9 cellular contexts compared by ENCODE assay signal in genomic region chr21:35046880-35047229, GRCh38. TPM values are rescaled to one million over a fixed set of nuclear protein-coding genes. Genes with fewer than 3 reads are reported as not detected.
A peak's percentile ranks its signal among the peaks of the same experiment; 100 is the strongest.
DNase-seq lines count a peak whose midpoint lies in the region; ATAC-seq and TF ChIP-seq lines count a peak whose summit lies in the region.
"Had no signal": no experiment of that assay in that cellular context is flagged by ENCODE, and none has a peak within 500 bp of the region (broad histone marks: within the 10 kb centered on the region; RNA-seq: fewer than 3 reads in every experiment).

No MANE protein-coding gene starts in this region.

- no peak for ATAC-seq in HG02588 (IDR thresholded peaks at IDR 0.05; ENCODE audit: unreplicated experiment)

- DNase-seq in GM23248, result peak; percentile 72
- peak; percentile 48 for DNase-seq in SW480 (ENCODE audit: low spot score)
- DNase-seq in fibroblast of lung (ENCODE audit: low read depth in 2 of 2), result peak in 1 of 2 donors; percentile 76
- no peak for DNase-seq in NCI-H82 (lab: John Stamatoyannopoulos, UW)
- no peak for DNase-seq in T-helper 9 cell
- DNase-seq in activated CD4-positive, alpha-beta T cell treated with anti-CD3 and anti-CD28 coated beads for 4 hours, result no peak

- H3K4me2 ChIP-seq in GM23248 (ENCODE audit: unreplicated experiment), result peak overlapping the region; percentile 71
- H3K4me2 ChIP-seq in fibroblast of lung (ENCODE audit: extremely low read depth, insufficient read depth, low read length), result peak overlapping the region; percentile 76

- H3K27ac ChIP-seq in GM23248 (peak overlapping the region; percentile 91), fibroblast of lung (ENCODE audit: insufficient read depth, low read length) (peak overlapping the region; percentile 77), skeletal muscle tissue (ENCODE audit: low read depth, low read length) (peak overlapping the region; percentile 34)

- in situ Hi-C loops in GM23248 (cut with MboI), result loop anchor here (10.0 to 25.0 kb wide), 2 partner anchors 152 to 790 kb away; no protein-coding TSS in a partner anchor

- H3K9ac ChIP-seq in GM23248, result peak overlapping the region; percentile 75
- H3K9ac ChIP-seq in fibroblast of lung (ENCODE audit: insufficient read depth, low read length), result no peak overlapping the region
- H3K9ac ChIP-seq in skeletal muscle tissue (ENCODE audit: low read depth in 1 of 3, low read length in 3 of 3), result peak overlapping the region; percentile 79 to 93 (median 81)

- H3K27me3 ChIP-seq in GM23248 (replicated peaks; ENCODE audit: insufficient read depth) (no peaks in the 10 kb centered on the region), fibroblast of lung (ENCODE audit: control insufficient read depth, insufficient read depth, low read length) (no peaks in the 10 kb centered on the region), skeletal muscle tissue (ENCODE audit: control insufficient read depth in 3 of 3, insufficient read depth in 3 of 3, low read length in 3 of 3) (no peaks in the 10 kb centered on the region)

- H3K79me2 ChIP-seq in GM23248 (ENCODE audit: insufficient read depth) (no peaks in the 10 kb centered on the region; the same call in 1 of the 2 replicates), fibroblast of lung (ENCODE audit: control insufficient read depth, insufficient read depth, low read length) (no peaks in the 10 kb centered on the region)

- H3K4me3 ChIP-seq in GM23248 (peak overlapping the region; percentile 47), fibroblast of lung (replicated peaks in 1 of 4; ENCODE audit: control extremely low read depth in 1 of 4, insufficient read depth in 1 of 4, low read depth in 3 of 4, low read length in 4 of 4) (peak overlapping the region in 3 of 4 experiments; percentile 33 to 56 (median 46)), skeletal muscle tissue (ENCODE audit: low read length in 3 of 3) (peak overlapping the region; percentile 63 to 77 (median 73))
- H3K4me3 ChIP-seq: HAP-1 had no signal

- H4K20me1 ChIP-seq in GM23248 (ENCODE audit: insufficient read depth) (no peaks in the 10 kb centered on the region), fibroblast of lung (ENCODE audit: control insufficient read depth, extremely low read depth, insufficient read depth, low read length) (no peaks in the 10 kb centered on the region)

- H2AFZ ChIP-seq in GM23248 (peak overlapping the region; percentile 30), fibroblast of lung (ENCODE audit: low read length) (peak overlapping the region; percentile 11)

- WGBS in GM23248 (ENCODE audit: low coverage in 1 of 2, low lambda C conversion rate in 2 of 2, missing lambda C conversion rate in 2 of 2), 2 experiments, result 37 to 38% methylated on average over 8 of the region's 8 CpGs

- no peak for TF ChIP-seq CTCF in fibroblast of lung (conservative IDR thresholded peaks at IDR 0.05 in 1 of 2, IDR thresholded peaks at IDR 0.05 in 1 of 2; ENCODE audit: low read depth in 1 of 2, low read length in 2 of 2)

- peaks cover 51% of the 10 kb centered on the region for H3F3A ChIP-seq in GM23248 (ENCODE audit: insufficient read depth)

- peaks cover 51% of the 10 kb centered on the region for H3K4me1 ChIP-seq in GM23248 (ENCODE audit: insufficient read depth)
- peaks cover 14% of the 10 kb centered on the region for H3K4me1 ChIP-seq in fibroblast of lung (ENCODE audit: control insufficient read depth, extremely low read depth, insufficient read depth, low read length)
- H3K4me1 ChIP-seq in skeletal muscle tissue (ENCODE audit: control insufficient read depth in 3 of 3, insufficient read depth in 3 of 3, low read length in 3 of 3), result peaks cover 34 to 54% (median 40%) of the 10 kb centered on the region in 3 donors
- H3K4me1 ChIP-seq: HAP-1 had no signal

- H3K36me3 ChIP-seq in GM23248 (ENCODE audit: low read depth) (no peaks in the 10 kb centered on the region), fibroblast of lung (ENCODE audit: control insufficient read depth, insufficient read depth, low read length) (no peaks in the 10 kb centered on the region), skeletal muscle tissue (ENCODE audit: control insufficient read depth in 3 of 3, insufficient read depth in 3 of 3, low read length in 3 of 3) (no peaks in the 10 kb centered on the region)
- H3K36me3 ChIP-seq: HAP-1 had no signal

- H3K9me2 ChIP-seq in GM23248 (ENCODE audit: insufficient read depth), result no peaks in the 10 kb centered on the region

- no peaks in the 10 kb centered on the region for H3K9me3 ChIP-seq in GM23248 (ENCODE audit: low read depth)
- H3K9me3 ChIP-seq in fibroblast of lung (ENCODE audit: control insufficient read depth, insufficient read depth, low read depth, low read length), result no peaks in the 10 kb centered on the region
- no peaks in the 10 kb centered on the region for H3K9me3 ChIP-seq in skeletal muscle tissue (ENCODE audit: control insufficient read depth in 3 of 3, low read length in 3 of 3)
- H3K9me3 ChIP-seq: HAP-1 had no signal

RNA-seq across cellular contexts. Expression of gene RUNX1, which starts 2.2 kb away (rescaled TPM):
- 32.6 and 35.3 TPM in 2 replicates for total RNA-seq in GM23248 (2014; rRNA removed; shearing (Covaris generic))
- 21.3 and 23.1 TPM in 2 replicates for polyA plus RNA-seq in GM23248 (2016; fragmentation: Nextera tagmentation; extraction: Ambion mirVana)
- 21.6 and 41.6 TPM in 2 replicates for total RNA-seq in fibroblast of lung
- polyA plus RNA-seq in fibroblast of lung, result 23.1 and 29.6 TPM in 2 replicates
- polyA plus RNA-seq in fibroblast of lung (2012), result 25.3 and 25.6 TPM in 2 replicates
- polyA minus RNA-seq in fibroblast of lung (ENCODE audit: low replicate concordance), result 45.0 and 57.1 TPM in 2 replicates
- total RNA-seq in skeletal muscle tissue, result 7.8 TPM

Comparison
In these comparisons a context has a peak if more than half of its experiments do, and no peak if none do; other contexts are left out.
1. DNase-seq: peak in GM23248 (single experiment) and SW480 (single experiment); none in NCI-H82 (single experiment), T-helper 9 cell (single experiment) and activated CD4-positive, alpha-beta T cell treated with anti-CD3 and anti-CD28 coated beads for 4 hours (0 of 2).
2. H3K27ac ChIP-seq: peak in every context shown above with its lines; median percentile 91 in GM23248; 77 in fibroblast of lung; 34 in skeletal muscle tissue.
3. Peak in every context shown above with its lines, with median percentiles within 50 percentile points of each other: H3K4me3 ChIP-seq.